ENCODE assay signal across 1 cellular context in genomic region chr5:108669493-108669892, GRCh38.
TF ChIP-seq lines count a peak whose summit lies in the region.

No MANE protein-coding gene starts in this region.

TF ChIP-seq in K562, 482 proteins besides CTCF, POLR2A, EP300 and RAD21 (continued from another document):
- TF ChIP-seq ZNF518B (CRISPR knock-in tag; IDR thresholded peaks at IDR 0.05) = no peak
- TF ChIP-seq DACH1 (IDR thresholded peaks at IDR 0.05; ENCODE audit: partially characterized antibody) = no peak
TF ChIP-seq in K562: peak in this region for 2.
